Comparison of ENCODE assay signal across 1 cellular context in genomic region chr4:8840816-8841455, GRCh38.
TF ChIP-seq lines count a peak whose summit lies in the region.

No MANE protein-coding gene starts in this region.

TF ChIP-seq in GM23338, 12 proteins besides CTCF, POLR2A, EP300 and RAD21 (continued from another document):
- no peak for TF ChIP-seq REST (IDR thresholded peaks at IDR 0.05; ENCODE audit: unreplicated experiment)
- TF ChIP-seq EZH2phosphoT487 (IDR thresholded peaks at IDR 0.05; ENCODE audit: unreplicated experiment): no peak
- TF ChIP-seq NANOG (IDR thresholded peaks at IDR 0.05; ENCODE audit: borderline replicate concordance): no peak
- TF ChIP-seq EZH2 (IDR thresholded peaks at IDR 0.05; ENCODE audit: low read depth, unreplicated experiment): no peak
- no peak for TF ChIP-seq ZNF114 (CRISPR knock-in tag; IDR thresholded peaks at IDR 0.05)
